In the genomic region with DNA sequence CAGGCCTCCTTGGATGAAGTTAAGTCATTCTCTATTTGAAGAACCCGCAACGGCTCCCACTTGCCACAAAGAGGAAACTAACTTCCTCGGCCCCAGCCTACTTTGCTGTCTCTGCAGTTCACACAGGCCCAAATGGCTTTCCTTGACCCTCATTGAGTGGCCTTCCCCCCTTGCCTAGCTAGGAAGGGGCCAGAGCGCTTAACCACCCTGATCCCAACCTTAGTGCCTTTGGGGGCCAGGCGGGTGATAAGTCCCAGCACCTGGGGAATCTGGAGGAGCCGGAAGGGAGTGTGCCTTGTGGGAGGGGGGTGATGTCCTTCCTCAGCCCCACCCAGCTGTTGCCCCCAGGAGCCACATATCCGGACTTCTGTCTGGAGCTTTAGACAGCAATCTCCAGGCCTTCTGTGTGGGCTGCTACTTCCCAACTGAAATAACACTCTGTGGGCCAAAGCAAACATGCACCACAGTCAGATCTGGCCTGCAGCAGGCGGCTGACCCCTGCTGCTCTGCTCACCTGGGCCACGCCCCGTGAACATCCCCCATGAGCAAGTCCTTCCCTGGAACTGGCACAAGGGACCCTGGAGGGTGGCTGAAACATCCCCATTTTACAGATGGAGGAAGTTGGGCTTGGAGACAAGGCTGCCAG, we compare ENCODE assay signal across 1 cellular context.
TF ChIP-seq lines count a peak whose summit lies in the region.

No MANE protein-coding gene starts in this region.

TF ChIP-seq in liver, 16 proteins besides CTCF, POLR2A, EP300 and RAD21:
- TF ChIP-seq HNF4A (conservative IDR thresholded peaks at IDR 0.05) = peak in 1 of 2 donors; percentile 49
- peak; percentile 44 for TF ChIP-seq SP1 (IDR thresholded peaks at IDR 0.05)
- TF ChIP-seq GABPA (IDR thresholded peaks at IDR 0.05 in 1 of 2, conservative IDR thresholded peaks at IDR 0.05 in 1 of 2) = no peak
- TF ChIP-seq, protein P1, sequence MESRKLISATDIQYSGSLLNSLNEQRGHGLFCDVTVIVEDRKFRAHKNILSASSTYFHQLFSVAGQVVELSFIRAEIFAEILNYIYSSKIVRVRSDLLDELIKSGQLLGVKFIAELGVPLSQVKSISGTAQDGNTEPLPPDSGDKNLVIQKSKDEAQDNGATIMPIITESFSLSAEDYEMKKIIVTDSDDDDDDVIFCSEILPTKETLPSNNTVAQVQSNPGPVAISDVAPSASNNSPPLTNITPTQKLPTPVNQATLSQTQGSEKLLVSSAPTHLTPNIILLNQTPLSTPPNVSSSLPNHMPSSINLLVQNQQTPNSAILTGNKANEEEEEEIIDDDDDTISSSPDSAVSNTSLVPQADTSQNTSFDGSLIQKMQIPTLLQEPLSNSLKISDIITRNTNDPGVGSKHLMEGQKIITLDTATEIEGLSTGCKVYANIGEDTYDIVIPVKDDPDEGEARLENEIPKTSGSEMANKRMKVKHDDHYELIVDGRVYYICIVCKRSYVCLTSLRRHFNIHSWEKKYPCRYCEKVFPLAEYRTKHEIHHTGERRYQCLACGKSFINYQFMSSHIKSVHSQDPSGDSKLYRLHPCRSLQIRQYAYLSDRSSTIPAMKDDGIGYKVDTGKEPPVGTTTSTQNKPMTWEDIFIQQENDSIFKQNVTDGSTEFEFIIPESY (IDR thresholded peaks at IDR 0.05) = no peak
- TF ChIP-seq ATF3 (IDR thresholded peaks at IDR 0.05) = no peak
- no peak for TF ChIP-seq YY1 (IDR thresholded peaks at IDR 0.05)
- TF ChIP-seq FOXA1 (IDR thresholded peaks at IDR 0.05) = no peak
- TF ChIP-seq TAF1 (conservative IDR thresholded peaks at IDR 0.05) = no peak
- peak; percentile 22 for TF ChIP-seq NR2F2 (IDR thresholded peaks at IDR 0.05)
- TF ChIP-seq MAX (IDR thresholded peaks at IDR 0.05) = peak; percentile 48
- TF ChIP-seq EGR1 (IDR thresholded peaks at IDR 0.05; ENCODE audit: low read depth in 2 of 2) = no peak
- no peak for TF ChIP-seq HNF4G (IDR thresholded peaks at IDR 0.05)
- TF ChIP-seq FOXA2 (IDR thresholded peaks at IDR 0.05) = peak; percentile 68
- no peak for TF ChIP-seq JUND (IDR thresholded peaks at IDR 0.05)
- TF ChIP-seq, protein P2, sequence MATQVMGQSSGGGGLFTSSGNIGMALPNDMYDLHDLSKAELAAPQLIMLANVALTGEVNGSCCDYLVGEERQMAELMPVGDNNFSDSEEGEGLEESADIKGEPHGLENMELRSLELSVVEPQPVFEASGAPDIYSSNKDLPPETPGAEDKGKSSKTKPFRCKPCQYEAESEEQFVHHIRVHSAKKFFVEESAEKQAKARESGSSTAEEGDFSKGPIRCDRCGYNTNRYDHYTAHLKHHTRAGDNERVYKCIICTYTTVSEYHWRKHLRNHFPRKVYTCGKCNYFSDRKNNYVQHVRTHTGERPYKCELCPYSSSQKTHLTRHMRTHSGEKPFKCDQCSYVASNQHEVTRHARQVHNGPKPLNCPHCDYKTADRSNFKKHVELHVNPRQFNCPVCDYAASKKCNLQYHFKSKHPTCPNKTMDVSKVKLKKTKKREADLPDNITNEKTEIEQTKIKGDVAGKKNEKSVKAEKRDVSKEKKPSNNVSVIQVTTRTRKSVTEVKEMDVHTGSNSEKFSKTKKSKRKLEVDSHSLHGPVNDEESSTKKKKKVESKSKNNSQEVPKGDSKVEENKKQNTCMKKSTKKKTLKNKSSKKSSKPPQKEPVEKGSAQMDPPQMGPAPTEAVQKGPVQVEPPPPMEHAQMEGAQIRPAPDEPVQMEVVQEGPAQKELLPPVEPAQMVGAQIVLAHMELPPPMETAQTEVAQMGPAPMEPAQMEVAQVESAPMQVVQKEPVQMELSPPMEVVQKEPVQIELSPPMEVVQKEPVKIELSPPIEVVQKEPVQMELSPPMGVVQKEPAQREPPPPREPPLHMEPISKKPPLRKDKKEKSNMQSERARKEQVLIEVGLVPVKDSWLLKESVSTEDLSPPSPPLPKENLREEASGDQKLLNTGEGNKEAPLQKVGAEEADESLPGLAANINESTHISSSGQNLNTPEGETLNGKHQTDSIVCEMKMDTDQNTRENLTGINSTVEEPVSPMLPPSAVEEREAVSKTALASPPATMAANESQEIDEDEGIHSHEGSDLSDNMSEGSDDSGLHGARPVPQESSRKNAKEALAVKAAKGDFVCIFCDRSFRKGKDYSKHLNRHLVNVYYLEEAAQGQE (IDR thresholded peaks at IDR 0.05) = no peak
- peak; percentile 67 to 70 for TF ChIP-seq RXRA (IDR thresholded peaks at IDR 0.05)
